ENCODE assay signal across 11 cellular contexts in genomic region chr5:63959177-63959982, GRCh38. TPM values are rescaled to one million over a fixed set of nuclear protein-coding genes. Genes with fewer than 3 reads are reported as not detected.
A peak's percentile ranks its signal among the peaks of the same experiment; 100 is the strongest.
DNase-seq lines count a peak whose midpoint lies in the region; TF ChIP-seq lines count a peak whose summit lies in the region.
"Had no signal": no experiment of that assay in that cellular context is flagged by ENCODE, and none has a peak within 500 bp of the region (broad histone marks: within the 10 kb centered on the region; RNA-seq: fewer than 3 reads in every experiment).

No MANE protein-coding gene starts in this region.

- peak; percentile 40 for DNase-seq in NCI-H1694 (lab: John Stamatoyannopoulos, UW)
- peak; percentile 65 to 87 for DNase-seq in T47D (ENCODE audit: low read depth in 1 of 2, low spot score in 1 of 2)
- DNase-seq in left kidney (ENCODE audit: low read depth, low spot score) = peak; percentile 79
- no peak for DNase-seq in vagina (ENCODE audit: extremely low spot score in 2 of 2)
- no peak for DNase-seq in T-helper 2 cell
- DNase-seq in NCI-H1105 (lab: John Stamatoyannopoulos, UW) = no peak
- DNase-seq in HuH-7.5 (ENCODE audit: low spot score) = no peak
- DNase-seq: activated naive CD4-positive, alpha-beta T cell treated with Interleukin-2 at 50 U/mL for 16 hours; NCI-H226; T1000 had no signal

- TF ChIP-seq POLR2A in vagina (IDR thresholded peaks at IDR 0.05) = no peak

- no peaks in the 10 kb centered on the region for H3K9me3 ChIP-seq in vagina

- H3K27me3 ChIP-seq in vagina = no peaks in the 10 kb centered on the region

- H3K4me3 ChIP-seq in vagina = no peak overlapping the region

- no peaks in the 10 kb centered on the region for H3K36me3 ChIP-seq in vagina

- in situ Hi-C loops in T47D (cut with HindIII; ENCODE audit: low pct_unique_long_range_greater_than_20kb, low sequenced_read_pairs) = no loop called here

- TF ChIP-seq CTCF in 22Rv1 (IDR thresholded peaks at IDR 0.05) (peak; percentile 79), vagina (IDR thresholded peaks at IDR 0.05) (no peak)

- intact Hi-C loops in vagina (cut with DNase I) = no loop called here

- no peak overlapping the region for H3K27ac ChIP-seq in 22Rv1
- H3K27ac ChIP-seq in vagina = no peak overlapping the region

- no peaks in the 10 kb centered on the region for H3K4me1 ChIP-seq in vagina

RNA-seq across cellular contexts. Expression of gene HTR1A, which starts 2.9 kb away (rescaled TPM):
- not detected for total RNA-seq in vagina

Comparison
In these comparisons a context has a peak if more than half of its experiments do, and no peak if none do; other contexts are left out.
1. DNase-seq: peak in NCI-H1694 (single experiment), T47D (2 of 2) and left kidney (single experiment); none in vagina (0 of 2), T-helper 2 cell (0 of 5), NCI-H1105 (single experiment) and HuH-7.5 (single experiment).